8 cellular contexts compared by ENCODE assay signal in genomic region chr2:230660294-230661060, GRCh38. TPM values are rescaled to one million over a fixed set of nuclear protein-coding genes. Genes with fewer than 3 reads are reported as not detected.
DNase-seq lines count a peak whose midpoint lies in the region; ATAC-seq and TF ChIP-seq lines count a peak whose summit lies in the region.

No MANE protein-coding gene starts in this region.

- TF ChIP-seq CTCF in lower leg skin (IDR thresholded peaks at IDR 0.05) (no peak), upper lobe of left lung (IDR thresholded peaks at IDR 0.05) (no peak)

- DNase-seq in activated CD4-positive, alpha-beta T cell treated with anti-CD3 and anti-CD28 coated beads for 4 hours, result peak; percentile 31
- DNase-seq in activated CD4-positive, alpha-beta T cell treated with anti-CD3 and anti-CD28 coated beads for 1 hour, result no peak
- peak; percentile 80 to 82 for DNase-seq in activated T-cell treated with anti-CD3 and anti-CD28 coated beads, Interleukin-2, amount 50 U/mL, for 48 hours
- DNase-seq in lower leg skin (ENCODE audit: low spot score in 2 of 2) (peak; percentile 46 to 90), upper lobe of left lung (peak in 1 of 2 donors; percentile 73), NCI-H146 treated with DMSO at 0.1 percent for 48 hours (lab: John Stamatoyannopoulos, UW; ENCODE audit: unreplicated experiment) (no peak), G401 (ENCODE audit: low spot score) (no peak), NCI-H2107 treated with DMSO at 0.1 percent for 48 hours (lab: John Stamatoyannopoulos, UW; ENCODE audit: unreplicated experiment) (no peak)

- peak; percentile 41 to 76 for ATAC-seq in upper lobe of left lung (ENCODE audit: low FRiP score in 2 of 2)

- intact Hi-C loops in lower leg skin (cut with DNase I; ENCODE audit: low total_unique reads), result no loop called here

- TF ChIP-seq EP300 in upper lobe of left lung (IDR thresholded peaks at IDR 0.05), result no peak

- no peaks in the 10 kb centered on the region for H3K27me3 ChIP-seq in upper lobe of left lung

- H3K4me3 ChIP-seq in lower leg skin (ENCODE audit: low read depth, poor library complexity, severe bottlenecking) (no peak overlapping the region), upper lobe of left lung (no peak overlapping the region)

- no peaks in the 10 kb centered on the region for H3K36me3 ChIP-seq in upper lobe of left lung

- in situ Hi-C loops in G401 (cut with HindIII; ENCODE audit: low sequenced_read_pairs), result no loop called here

- no peaks in the 10 kb centered on the region for H3K9me3 ChIP-seq in upper lobe of left lung

- H3K4me1 ChIP-seq in upper lobe of left lung, result peaks cover 5 to 40% (median 27%) of the 10 kb centered on the region in 4 donors

- WGBS in lower leg skin, 2 donors, result 67 to 68% methylated on average over 15 of the region's 15 CpGs
- WGBS in upper lobe of left lung, 2 donors, result 49 to 64% methylated on average over 13 to 15 of the region's 15 CpGs

- TF ChIP-seq POLR2A in lower leg skin (IDR thresholded peaks at IDR 0.05), result no peak
- TF ChIP-seq POLR2A in upper lobe of left lung (IDR thresholded peaks at IDR 0.05), result no peak

- peak overlapping the region; percentile 59 to 87 (median 70) for H3K27ac ChIP-seq in upper lobe of left lung

RNA-seq across cellular contexts. Expression of gene CAB39, which starts 52.2 kb away (rescaled TPM):
- 10 to 100 TPM; 65.5 to 74.7 (median 70.4) TPM for total RNA-seq in lower leg skin
- 100 to 1,000 TPM in 1 of 6 donors, 10 to 100 TPM in 5; 56.5 to 125 (median 76.7) TPM for total RNA-seq in upper lobe of left lung
- 27.7 and 28.1 TPM in 2 replicates for total RNA-seq in G401 (2014; rRNA removed; shearing (Covaris generic))

Comparison
In these comparisons a context has a peak if more than half of its experiments do, and no peak if none do; other contexts are left out.
1. DNase-seq: peak in activated CD4-positive, alpha-beta T cell treated with anti-CD3 and anti-CD28 coated beads for 4 hours (2 of 2), activated T-cell treated with anti-CD3 and anti-CD28 coated beads, Interleukin-2, amount 50 U/mL, for 48 hours (2 of 2) and lower leg skin (2 of 2); none in activated CD4-positive, alpha-beta T cell treated with anti-CD3 and anti-CD28 coated beads for 1 hour (single experiment), NCI-H146 treated with DMSO at 0.1 percent for 48 hours (single experiment), G401 (single experiment) and NCI-H2107 treated with DMSO at 0.1 percent for 48 hours (single experiment).